25 cellular contexts compared by ENCODE assay signal in the genomic region with DNA sequence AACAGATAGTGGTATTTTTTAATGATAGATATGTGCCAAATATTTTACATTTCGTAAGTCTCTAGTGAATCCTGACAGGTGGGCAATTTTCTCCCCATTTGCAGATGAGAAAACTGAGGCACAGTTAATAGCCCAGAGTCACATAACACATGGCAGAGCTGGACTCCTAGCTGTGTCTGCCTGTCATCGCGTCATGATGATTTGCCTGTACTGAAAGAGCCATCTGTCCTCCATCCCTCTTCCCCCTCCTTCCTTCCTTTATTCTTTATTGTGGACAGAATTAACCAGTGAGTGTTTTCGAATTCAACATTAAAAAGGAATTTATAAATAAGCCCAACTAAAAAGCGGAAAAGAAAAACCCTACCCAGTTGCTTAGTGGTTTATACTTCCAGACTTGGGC. TPM values are rescaled to one million over a fixed set of nuclear protein-coding genes. Genes with fewer than 3 reads are reported as not detected.
DNase-seq lines count a peak whose midpoint lies in the region; ATAC-seq and TF ChIP-seq lines count a peak whose summit lies in the region.
"Had no signal": no experiment of that assay in that cellular context is flagged by ENCODE, and none has a peak within 500 bp of the region (broad histone marks: within the 10 kb centered on the region; RNA-seq: fewer than 3 reads in every experiment).

No MANE protein-coding gene starts in this region.

- TF ChIP-seq POLR2A in spleen (IDR thresholded peaks at IDR 0.05): no peak

- peak overlapping the region in 6 of 8 donors; percentile 20 to 99 (median 50) for H3K27ac ChIP-seq in spleen
- H3K27ac ChIP-seq: GM23248, left ventricle myocardium inferior, pancreas, thoracic aorta had no signal

- no peak overlapping the region for H3K4me3 Mint-ChIP-seq in T-helper 17 cell
- H3K4me3 Mint-ChIP-seq: activated CD4-positive, alpha-beta T cell treated with anti-CD3 and anti-CD28 coated beads for 36 hours had no signal

- peak; percentile 51 for DNase-seq in NCI-H2171 treated with DMSO at 0.1 percent for 48 hours (lab: John Stamatoyannopoulos, UW)
- no peak for DNase-seq in NCI-H2171 (lab: John Stamatoyannopoulos, UW)
- DNase-seq in T-helper 17 cell: no peak
- DNase-seq in head of caudate nucleus: peak in 30 of 42 donors; percentile 39 to 82 (median 67)
- DNase-seq in spleen: no peak
- DNase-seq in NOMO-1 treated with dmso at 0.1 percent for 144 hours (lab: John Stamatoyannopoulos, UW; ENCODE audit: unreplicated experiment): no peak
- no peak for DNase-seq in NCI-H1092 treated with DMSO at 0.1 percent for 48 hours (lab: John Stamatoyannopoulos, UW)
- DNase-seq: activated CD4-positive, alpha-beta T cell treated with anti-CD3 and anti-CD28 coated beads for 36 hours; activated CD8-positive, alpha-beta memory T cell treated with anti-CD3 and anti-CD28 coated beads, Interleukin-2, amount 50 U/mL, for 48 hours; activated naive CD4-positive, alpha-beta T cell; aorta; cortex of kidney; DMS79; foreskin fibroblast; GM23248; left ventricle myocardium inferior; NCI-H774; pancreas; stimulated activated CD4-positive, alpha-beta T cell treated with anti-CD3 and anti-CD28 coated beads, Interleukin-4, amount 100 ng/mL, for 24 hours had no signal

- H3K27ac Mint-ChIP-seq in T-helper 17 cell: peak overlapping the region; percentile 96

- TF ChIP-seq CTCF in spleen (IDR thresholded peaks at IDR 0.05 in 8 of 11, conservative IDR thresholded peaks at IDR 0.05 in 3 of 11): no peak

- H3K27me3 Mint-ChIP-seq in T-helper 17 cell: no peaks in the 10 kb centered on the region
- H3K27me3 Mint-ChIP-seq: activated CD4-positive, alpha-beta T cell treated with anti-CD3 and anti-CD28 coated beads for 36 hours had no signal

- H3K27me3 ChIP-seq in spleen (replicated peaks in 1 of 7): no peaks in the 10 kb centered on the region
- H3K27me3 ChIP-seq: pancreas had no signal

- H3K36me3 Mint-ChIP-seq in T-helper 17 cell (ENCODE audit: low read depth): peaks cover 6% of the 10 kb centered on the region

- 85 to 93% (median 90%) methylated on average over 5 of the region's 5 CpGs for WGBS in spleen, 5 donors

- peaks cover 0 to 67% (median 49%) of the 10 kb centered on the region in 6 donors for H3K36me3 ChIP-seq in spleen

- intact Hi-C loops in head of caudate nucleus (cut with DNase I): no loop called here
- intact Hi-C loops in spleen (cut with DNase I; ENCODE audit: low total_unique reads): no loop called here

- no peak overlapping the region for H3K4me3 ChIP-seq in spleen
- H3K4me3 ChIP-seq: GM23248, left ventricle myocardium inferior, pancreas, skin epidermis, thoracic aorta had no signal

- no peaks in the 10 kb centered on the region for H3K9me3 ChIP-seq in T-helper 17 cell (ENCODE audit: control insufficient read depth, low read length, poor library complexity, severe bottlenecking)
- no peaks in the 10 kb centered on the region for H3K9me3 ChIP-seq in spleen
- H3K9me3 ChIP-seq: left ventricle myocardium inferior, pancreas, thoracic aorta had no signal

- H3K4me1 Mint-ChIP-seq in T-helper 17 cell: peaks cover 25% of the 10 kb centered on the region

- peaks cover 26 to 85% (median 50%) of the 10 kb centered on the region in 6 donors for H3K4me1 ChIP-seq in spleen

- no peak for ATAC-seq in T-helper 17 cell
- ATAC-seq in GM19397 (IDR thresholded peaks at IDR 0.05; ENCODE audit: unreplicated experiment): no peak
- ATAC-seq: activated CD4-positive, alpha-beta T cell treated with anti-CD3 and anti-CD28 coated beads for 36 hours; pancreas had no signal

RNA-seq across cellular contexts. Expression of a gene that starts 3.2 kb away (rescaled TPM):
- total RNA-seq in T-helper 17 cell (100 to 1,000 TPM; 101 to 120 TPM), spleen (10 to 100 TPM; 35.0 to 64.4 (median 54.0) TPM)
- polyA plus RNA-seq in spleen: 10 to 100 TPM; 31.4 to 67.2 (median 43.2) TPM

RNA-seq across cellular contexts. Expression of a gene that starts 26.8 kb away (rescaled TPM):
- total RNA-seq in T-helper 17 cell (1 to 10 TPM in 1 of 2 donors, not detected in 1; 2.6 TPM), spleen (not detected)
- under 1 TPM in 2 of 3 donors, not detected in 1; 0.06 to 0.12 TPM for polyA plus RNA-seq in spleen
- total RNA-seq: HT-29, thoracic aorta had no signal
- polyA plus RNA-seq: aorta had no signal

RNA-seq across cellular contexts. Expression of a gene that starts 28.7 kb away (rescaled TPM):
- total RNA-seq in T-helper 17 cell (100 to 1,000 TPM; 107 to 184 TPM), spleen (100 to 1,000 TPM in 1 of 7 donors, 10 to 100 TPM in 6; 60.2 to 120 (median 73.4) TPM)
- polyA plus RNA-seq in spleen: 10 to 100 TPM; 70.6 to 89.2 (median 73.4) TPM

RNA-seq across cellular contexts. Expression of a gene that starts 29.3 kb away (rescaled TPM):
- total RNA-seq in T-helper 17 cell: not detected
- not detected for total RNA-seq in spleen
- not detected for polyA plus RNA-seq in spleen
- total RNA-seq: A172; activated CD4-positive, alpha-beta T cell treated with anti-CD3 and anti-CD28 coated beads for 36 hours; aorta; GM23248; HT-29; left ventricle myocardium inferior; LHCN-M2; pancreas; thoracic aorta had no signal
- polyA plus RNA-seq: GM23248, pancreas had no signal

RNA-seq across cellular contexts. Expression of a gene that starts 37.1 kb away (rescaled TPM):
- total RNA-seq in T-helper 17 cell (10 to 100 TPM; 11.9 to 17.2 TPM), spleen (10 to 100 TPM; 17.0 to 30.5 (median 22.8) TPM)
- polyA plus RNA-seq in spleen: 10 to 100 TPM; 33.6 to 47.6 (median 44.2) TPM

Comparison
In these comparisons a context has a peak if more than half of its experiments do, and no peak if none do; other contexts are left out.
1. DNase-seq: peak in NCI-H2171 treated with DMSO at 0.1 percent for 48 hours (single experiment) and head of caudate nucleus (30 of 42); none in NCI-H2171 (single experiment), T-helper 17 cell (0 of 3), spleen (single experiment), NOMO-1 treated with dmso at 0.1 percent for 144 hours (single experiment) and NCI-H1092 treated with DMSO at 0.1 percent for 48 hours (single experiment).